In the genomic region with DNA sequence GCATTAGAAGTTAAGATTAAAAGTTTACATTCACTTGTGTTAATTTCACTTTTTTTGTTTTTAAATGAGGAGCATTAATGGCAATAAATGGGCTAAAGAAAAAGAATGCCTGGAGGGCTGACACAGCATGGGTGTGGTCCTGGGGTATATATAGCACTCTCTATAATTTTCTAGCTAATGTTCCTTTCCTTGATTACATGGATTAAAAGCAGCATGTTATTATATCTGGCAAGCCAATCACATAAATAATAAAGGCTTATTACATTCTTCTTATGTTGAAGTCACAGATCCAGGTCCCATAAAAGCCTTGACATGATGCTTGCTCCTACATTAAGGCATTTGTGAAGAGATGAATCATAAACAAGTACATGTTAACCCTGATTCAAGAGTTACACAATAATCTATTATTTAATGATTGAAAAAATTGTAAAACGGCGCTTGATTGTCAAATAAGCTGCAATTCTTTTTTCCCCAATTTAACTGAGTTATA, we compare ENCODE assay signal across 25 cellular contexts.
DNase-seq lines count a peak whose midpoint lies in the region; ATAC-seq and TF ChIP-seq lines count a peak whose summit lies in the region.
"Had no signal": no experiment of that assay in that cellular context is flagged by ENCODE, and none has a peak within 500 bp of the region (broad histone marks: within the 10 kb centered on the region; RNA-seq: fewer than 3 reads in every experiment).

No MANE protein-coding gene starts in this region.

- no peaks in the 10 kb centered on the region for H3K9me2 ChIP-seq in hepatocyte (replicated peaks; ENCODE audit: insufficient read depth)

- WGBS in hepatocyte (ENCODE audit: low lambda C conversion rate, missing lambda C conversion rate): 83% methylated on average over 2 of the region's 2 CpGs

- no peak overlapping the region for H3K27ac ChIP-seq in A673 (ENCODE audit: low read depth, low read length, poor library complexity, severe bottlenecking)
- H3K27ac ChIP-seq in hepatocyte: peak overlapping the region; percentile 35
- H3K27ac ChIP-seq: colonic mucosa, lower lobe of right lung, SJSA1, skin epidermis, uterus had no signal

- H4K20me1 ChIP-seq in hepatocyte (ENCODE audit: insufficient read depth, poor library complexity, severe bottlenecking): no peaks in the 10 kb centered on the region

- no TSS peak for BruUV-seq in A673 (replicated peaks; lab: Mats Ljungman, UMichigan)

- H3K9me3 ChIP-seq in A673 (ENCODE audit: low read depth, low read length, poor library complexity, severe bottlenecking) (peaks cover 7% of the 10 kb centered on the region), hepatocyte (ENCODE audit: low read depth) (no peaks in the 10 kb centered on the region)
- H3K9me3 ChIP-seq: colonic mucosa, SJSA1, uterus had no signal

- DNase-seq in A673 (ENCODE audit: low spot score) (peak; percentile 18), NCI-H1436 (lab: John Stamatoyannopoulos, UW) (peak; percentile 26), NCI-H748 treated with DMSO at 0.1 percent for 48 hours (lab: John Stamatoyannopoulos, UW) (peak; percentile 90), hepatocyte (ENCODE audit: low spot score) (no peak)
- DNase-seq: activated CD4-positive, alpha-beta T cell treated with anti-CD3 and anti-CD28 coated beads, Interleukin-2, amount 10 ng/mL, durations not matched to agents 7 days and 5 days; activated gamma-delta T cell; activated naive CD8-positive, alpha-beta T cell treated with anti-CD3 and anti-CD28 coated beads for 36 hours; activated T-cell treated with anti-CD3 and anti-CD28 coated beads, Interleukin-2, amount 50 U/mL, for 1 hour; anterior cingulate cortex; colonic mucosa; DMS79; effector CD4-positive, alpha-beta T cell; GDM1; HFFc6; lower lobe of right lung; naive thymus-derived CD4-positive, alpha-beta T cell; stimulated activated naive CD8-positive, alpha-beta T cell treated with anti-CD3 and anti-CD28 coated beads, Interleukin-15, Interleukin-2, amounts not matched to agents 100 U/mL and 50 U/mL, for 24 hours; T-helper 1 cell; uterus had no signal

- no peak overlapping the region for H2AFZ ChIP-seq in hepatocyte

- CTCF ChIA-PET in A673 (lab: Charles Lee): no interaction called here

- POLR2A ChIA-PET in A673 (lab: Charles Lee; ENCODE audit: low non-redundant PET): no interaction called here

- no peak overlapping the region for H3K4me3 ChIP-seq in A673 (ENCODE audit: low read depth, low read length, poor library complexity, severe bottlenecking)
- H3K4me3 ChIP-seq in hepatocyte: no peak overlapping the region
- H3K4me3 ChIP-seq: colonic mucosa, lower lobe of right lung, SJSA1, skin epidermis, uterus had no signal

- TF ChIP-seq CTCF in A673 (conservative IDR thresholded peaks at IDR 0.05; ENCODE audit: low read depth, low read length) (no peak), hepatocyte (IDR thresholded peaks at IDR 0.05; ENCODE audit: poor library complexity) (no peak)

- peaks cover 9% of the 10 kb centered on the region for H3K27me3 ChIP-seq in A673 (replicated peaks; ENCODE audit: insufficient read depth, low read depth, low read length, poor library complexity)
- no peaks in the 10 kb centered on the region for H3K27me3 ChIP-seq in hepatocyte
- H3K27me3 ChIP-seq: colonic mucosa, SJSA1, uterus had no signal

- no peaks in the 10 kb centered on the region for H3K79me2 ChIP-seq in hepatocyte

- H3K36me3 ChIP-seq in A673 (ENCODE audit: insufficient read depth, low read length, poor library complexity, severe bottlenecking): no peaks in the 10 kb centered on the region
- H3K36me3 ChIP-seq in hepatocyte (replicated peaks; ENCODE audit: insufficient read depth, low read depth): no peaks in the 10 kb centered on the region
- H3K36me3 ChIP-seq: colonic mucosa, lower lobe of right lung, SJSA1, uterus had no signal

- intact Hi-C loops in A673 (cut with micrococcal nuclease; ENCODE audit: unreplicated experiment): no loop called here

- H3K4me1 ChIP-seq in A673 (ENCODE audit: insufficient read depth, low read length, poor library complexity, severe bottlenecking): no peaks in the 10 kb centered on the region
- H3K4me1 ChIP-seq in hepatocyte (ENCODE audit: insufficient read depth): peaks cover 8% of the 10 kb centered on the region
- H3K4me1 ChIP-seq: colonic mucosa, lower lobe of right lung, SJSA1, uterus had no signal

- no peak overlapping the region for H3K4me2 ChIP-seq in hepatocyte

- no peak for ATAC-seq in HG03378 (IDR thresholded peaks at IDR 0.05; ENCODE audit: unreplicated experiment)
- ATAC-seq in HG03354 (IDR thresholded peaks at IDR 0.05; ENCODE audit: poor library complexity, severe bottlenecking, unreplicated experiment): no peak
- no peak for ATAC-seq in HG02973 (IDR thresholded peaks at IDR 0.05; ENCODE audit: unreplicated experiment)
- no peak for ATAC-seq in GM19452 (IDR thresholded peaks at IDR 0.05; ENCODE audit: unreplicated experiment)
- ATAC-seq: lower lobe of right lung; naive thymus-derived CD4-positive, alpha-beta T cell; stimulated activated naive CD8-positive, alpha-beta T cell treated with anti-CD3 and anti-CD28 coated beads, Interleukin-15, Interleukin-2, amounts not matched to agents 100 U/mL and 50 U/mL, for 24 hours had no signal
